ENCODE assay signal across 14 cellular contexts in the genomic region with DNA sequence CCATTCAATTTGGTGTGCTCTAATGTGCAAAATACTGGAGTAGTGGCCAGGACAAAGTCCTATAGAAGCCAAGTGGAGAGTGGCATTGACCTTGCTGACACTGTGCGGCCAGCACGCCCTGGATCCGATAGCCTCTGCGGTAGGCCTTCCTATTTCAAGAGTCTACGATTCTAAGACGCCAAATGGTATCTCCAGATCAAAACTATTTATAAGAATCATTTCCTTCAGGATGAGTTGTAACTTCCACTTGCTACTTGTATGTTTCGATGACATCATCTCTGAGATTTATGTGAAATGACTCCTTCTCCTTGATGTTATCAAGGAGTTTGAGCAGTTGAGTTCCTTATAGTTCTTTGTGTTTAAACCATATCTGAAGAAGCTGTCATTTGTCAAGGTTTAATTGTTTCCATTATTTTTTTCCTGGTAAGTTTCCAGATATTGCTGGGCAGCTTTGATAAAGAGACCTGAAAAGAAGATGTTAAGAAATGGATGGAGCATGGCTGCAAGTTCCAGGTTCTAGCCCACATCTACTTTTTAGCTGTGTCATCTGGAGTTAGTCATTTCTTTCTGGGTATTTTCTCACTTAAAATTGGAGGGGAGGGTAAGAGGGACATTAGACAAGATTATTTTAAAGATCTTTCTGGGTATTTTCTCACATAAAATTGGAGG.
A peak's percentile ranks its signal among the peaks of the same experiment; 100 is the strongest.
DNase-seq lines count a peak whose midpoint lies in the region; ATAC-seq and TF ChIP-seq lines count a peak whose summit lies in the region.
"Had no signal": no experiment of that assay in that cellular context is flagged by ENCODE, and none has a peak within 500 bp of the region (broad histone marks: within the 10 kb centered on the region; RNA-seq: fewer than 3 reads in every experiment).

No MANE protein-coding gene starts in this region.

- no peaks in the 10 kb centered on the region for H3K36me3 ChIP-seq in HEK293 (ENCODE audit: control insufficient read depth in 2 of 2, insufficient read depth in 1 of 2, low read length in 2 of 2)
- H3K36me3 ChIP-seq in adipocyte (ENCODE audit: control insufficient read depth, insufficient read depth, low read length, severe bottlenecking): no peaks in the 10 kb centered on the region
- H3K36me3 ChIP-seq in esophagus muscularis mucosa: no peaks in the 10 kb centered on the region

- TF ChIP-seq CTCF in HEK293 (tag by site-specific recombination; IDR thresholded peaks at IDR 0.05) (no peak), esophagus muscularis mucosa (IDR thresholded peaks at IDR 0.05) (no peak)

- WGBS in esophagus muscularis mucosa: 85% methylated on average over 7 of the region's 7 CpGs

- peak; percentile 71 for ATAC-seq in left lobe of liver

- H3K27ac ChIP-seq in HEK293 (ENCODE audit: extremely low read depth, low read depth, low read length) (no peak overlapping the region), esophagus muscularis mucosa (replicated peaks in 1 of 4) (no peak overlapping the region)

- DNase-seq in CD1c-positive myeloid dendritic cell (ENCODE audit: extremely low spot score) (peak; percentile 74), adipocyte (ENCODE audit: low read depth) (peak; percentile 63), left lobe of liver (ENCODE audit: low spot score) (no peak), activated gamma-delta T cell treated with Interleukin-2 at 50 U/mL for 16 hours (no peak), esophagus muscularis mucosa (ENCODE audit: extremely low spot score) (no peak), glomerular visceral epithelial cell (ENCODE audit: extremely low spot score) (no peak), NCI-H69 (lab: John Stamatoyannopoulos, UW) (no peak)
- DNase-seq: activated CD8-positive, alpha-beta memory T cell treated with anti-CD3 and anti-CD28 coated beads for 24 hours; MV-4-11; NCI-H524; nephron progenitor cell; stimulated activated CD4-positive, alpha-beta T cell treated with anti-CD3 and anti-CD28 coated beads, Interleukin-15, amount 100 ng/mL, for 24 hours; SW 1271 had no signal

- no peak overlapping the region for H3K4me3 ChIP-seq in HEK293 (ENCODE audit: low read depth, low read length)
- H3K4me3 ChIP-seq in adipocyte (ENCODE audit: low read length): no peak overlapping the region
- no peak overlapping the region for H3K4me3 ChIP-seq in esophagus muscularis mucosa

- CTCF ChIA-PET in HEK293 (lab: Yijun Ruan, JAX): interaction anchor here (1.1 kb wide), 1 partner anchor 218 kb away, joined by 4 read pairs; no protein-coding TSS in a partner anchor

- no peak overlapping the region for H3K9ac ChIP-seq in adipocyte (ENCODE audit: low read length)

- no peaks in the 10 kb centered on the region for H3K4me1 ChIP-seq in HEK293 (ENCODE audit: control insufficient read depth, insufficient read depth, low read length)
- H3K4me1 ChIP-seq in adipocyte (ENCODE audit: control insufficient read depth, insufficient read depth, low read length): peaks cover 19% of the 10 kb centered on the region
- H3K4me1 ChIP-seq in esophagus muscularis mucosa: no peaks in the 10 kb centered on the region

- no peak for TF ChIP-seq POLR2A in esophagus muscularis mucosa (IDR thresholded peaks at IDR 0.05; ENCODE audit: low read depth)

- intact Hi-C loops in esophagus muscularis mucosa (cut with DNase I): no loop called here

- POLR2A ChIA-PET in HEK293 (lab: Yijun Ruan, JAX): no interaction called here

- TF ChIP-seq EP300 in esophagus muscularis mucosa (IDR thresholded peaks at IDR 0.05): no peak

- H3K9me3 ChIP-seq in HEK293 (ENCODE audit: control insufficient read depth, insufficient read depth, low read depth, low read length) (no peaks in the 10 kb centered on the region), adipocyte (ENCODE audit: control insufficient read depth, low read length) (no peaks in the 10 kb centered on the region), esophagus muscularis mucosa (no peaks in the 10 kb centered on the region)

- H3K27me3 ChIP-seq in adipocyte (replicated peaks; ENCODE audit: control insufficient read depth, insufficient read depth, low read length) (no peaks in the 10 kb centered on the region), esophagus muscularis mucosa (no peaks in the 10 kb centered on the region)

TF ChIP-seq in HEK293, 187 proteins besides CTCF, POLR2A, EP300 and RAD21 (continues in another document):
- TF ChIP-seq, protein P1, sequence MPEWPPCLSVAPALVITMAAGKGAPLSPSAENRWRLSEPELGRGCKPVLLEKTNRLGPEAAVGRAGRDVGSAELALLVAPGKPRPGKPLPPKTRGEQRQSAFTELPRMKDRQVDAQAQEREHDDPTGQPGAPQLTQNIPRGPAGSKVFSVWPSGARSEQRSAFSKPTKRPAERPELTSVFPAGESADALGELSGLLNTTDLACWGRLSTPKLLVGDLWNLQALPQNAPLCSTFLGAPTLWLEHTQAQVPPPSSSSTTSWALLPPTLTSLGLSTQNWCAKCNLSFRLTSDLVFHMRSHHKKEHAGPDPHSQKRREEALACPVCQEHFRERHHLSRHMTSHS (tag by site-specific recombination; IDR thresholded peaks at IDR 0.05): no peak
- TF ChIP-seq, protein P2, sequence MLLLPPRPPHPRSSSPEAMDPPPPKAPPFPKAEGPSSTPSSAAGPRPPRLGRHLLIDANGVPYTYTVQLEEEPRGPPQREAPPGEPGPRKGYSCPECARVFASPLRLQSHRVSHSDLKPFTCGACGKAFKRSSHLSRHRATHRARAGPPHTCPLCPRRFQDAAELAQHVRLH (tag by site-specific recombination; IDR thresholded peaks at IDR 0.05): no peak
- TF ChIP-seq ZNF302 (tag by site-specific recombination; IDR thresholded peaks at IDR 0.05; ENCODE audit: low read depth) (no peak), ZEB2 (tag by site-specific recombination; IDR thresholded peaks at IDR 0.05) (peak; percentile 61; the same call in 1 of the 2 replicates), ZNF747 (tag by site-specific recombination; IDR thresholded peaks at IDR 0.05) (no peak), ZNF354C (tag by site-specific recombination; IDR thresholded peaks at IDR 0.05; ENCODE audit: borderline replicate concordance, low read depth) (no peak), ZNF792 (tag by site-specific recombination; IDR thresholded peaks at IDR 0.05) (no peak), ZFP37 (tag by site-specific recombination; IDR thresholded peaks at IDR 0.05) (no peak), YY1 (tag by site-specific recombination; IDR thresholded peaks at IDR 0.05) (no peak), GLIS2 (tag by site-specific recombination; IDR thresholded peaks at IDR 0.05) (no peak), ZNF157 (tag by site-specific recombination; IDR thresholded peaks at IDR 0.05) (peak; percentile 66), MEIS1 (CRISPR knock-in tag; IDR thresholded peaks at IDR 0.05; ENCODE audit: borderline replicate concordance) (no peak), ZBTB17 (tag by site-specific recombination; IDR thresholded peaks at IDR 0.05) (peak; percentile 40; the same call in 1 of the 2 replicates), REPIN1 (tag by site-specific recombination; IDR thresholded peaks at IDR 0.05; ENCODE audit: low read depth) (no peak), KLF10 (tag by site-specific recombination; IDR thresholded peaks at IDR 0.05) (no peak)
- TF ChIP-seq, protein P3, sequence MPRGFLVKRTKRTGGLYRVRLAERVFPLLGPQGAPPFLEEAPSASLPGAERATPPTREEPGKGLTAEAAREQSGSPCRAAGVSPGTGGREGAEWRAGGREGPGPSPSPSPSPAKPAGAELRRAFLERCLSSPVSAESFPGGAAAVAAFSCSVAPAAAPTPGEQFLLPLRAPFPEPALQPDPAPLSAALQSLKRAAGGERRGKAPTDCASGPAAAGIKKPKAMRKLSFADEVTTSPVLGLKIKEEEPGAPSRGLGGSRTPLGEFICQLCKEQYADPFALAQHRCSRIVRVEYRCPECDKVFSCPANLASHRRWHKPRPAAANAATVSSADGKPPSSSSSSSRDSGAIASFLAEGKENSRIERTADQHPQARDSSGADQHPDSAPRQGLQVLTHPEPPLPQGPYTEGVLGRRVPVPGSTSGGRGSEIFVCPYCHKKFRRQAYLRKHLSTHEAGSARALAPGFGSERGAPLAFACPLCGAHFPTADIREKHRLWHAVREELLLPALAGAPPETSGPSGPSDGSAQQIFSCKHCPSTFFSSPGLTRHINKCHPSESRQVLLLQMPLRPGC (tag by site-specific recombination; IDR thresholded peaks at IDR 0.05): 0 out of 2 replicates have a peak, but pooled peaks have one; percentile 31
- TF ChIP-seq, protein P4, sequence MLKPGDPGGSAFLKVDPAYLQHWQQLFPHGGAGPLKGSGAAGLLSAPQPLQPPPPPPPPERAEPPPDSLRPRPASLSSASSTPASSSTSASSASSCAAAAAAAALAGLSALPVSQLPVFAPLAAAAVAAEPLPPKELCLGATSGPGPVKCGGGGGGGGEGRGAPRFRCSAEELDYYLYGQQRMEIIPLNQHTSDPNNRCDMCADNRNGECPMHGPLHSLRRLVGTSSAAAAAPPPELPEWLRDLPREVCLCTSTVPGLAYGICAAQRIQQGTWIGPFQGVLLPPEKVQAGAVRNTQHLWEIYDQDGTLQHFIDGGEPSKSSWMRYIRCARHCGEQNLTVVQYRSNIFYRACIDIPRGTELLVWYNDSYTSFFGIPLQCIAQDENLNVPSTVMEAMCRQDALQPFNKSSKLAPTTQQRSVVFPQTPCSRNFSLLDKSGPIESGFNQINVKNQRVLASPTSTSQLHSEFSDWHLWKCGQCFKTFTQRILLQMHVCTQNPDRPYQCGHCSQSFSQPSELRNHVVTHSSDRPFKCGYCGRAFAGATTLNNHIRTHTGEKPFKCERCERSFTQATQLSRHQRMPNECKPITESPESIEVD (tag by site-specific recombination; IDR thresholded peaks at IDR 0.05): peak; percentile 36; the same call in 1 of the 2 replicates

Comparison
In these comparisons a context has a peak if more than half of its experiments do, and no peak if none do; other contexts are left out.
1. DNase-seq: peak in CD1c-positive myeloid dendritic cell (single experiment) and adipocyte (single experiment); none in left lobe of liver (single experiment), activated gamma-delta T cell treated with Interleukin-2 at 50 U/mL for 16 hours (single experiment), esophagus muscularis mucosa (single experiment), glomerular visceral epithelial cell (single experiment) and NCI-H69 (single experiment).